In genomic region chr3:157109267-157110141, GRCh38 we compare ENCODE assay signal across 1 cellular context.
TF ChIP-seq lines count a peak whose summit lies in the region.

No MANE protein-coding gene starts in this region.

TF ChIP-seq in K562, 482 proteins besides CTCF, POLR2A, EP300 and RAD21 (continued from another document and continues in another):
- no peak for TF ChIP-seq TRIM25 (IDR thresholded peaks at IDR 0.05; ENCODE audit: borderline replicate concordance)
- no peak for TF ChIP-seq SMAD1 (IDR thresholded peaks at IDR 0.05; ENCODE audit: low read depth, low read length, partially characterized antibody)
- TF ChIP-seq SAP30 (IDR thresholded peaks at IDR 0.05; ENCODE audit: borderline replicate concordance, insufficient read depth, low read depth, low read length, poor library complexity, severe bottlenecking), result no peak
- no peak for TF ChIP-seq PHF8 (IDR thresholded peaks at IDR 0.05; ENCODE audit: borderline replicate concordance, low read length)
- no peak for TF ChIP-seq ZNF717 (CRISPR knock-in tag; IDR thresholded peaks at IDR 0.05)
- TF ChIP-seq NR2C2 (CRISPR knock-in tag; IDR thresholded peaks at IDR 0.05), result no peak
- TF ChIP-seq NR2C2 (tag; IDR thresholded peaks at IDR 0.05), result peak; percentile 29; the same call in 1 of the 2 replicates
- no peak for TF ChIP-seq ZNF239 (CRISPR knock-in tag; IDR thresholded peaks at IDR 0.05)
- no peak for TF ChIP-seq HDAC6 (IDR thresholded peaks at IDR 0.05; ENCODE audit: low read depth, low read length)
- TF ChIP-seq NR4A1 (CRISPR knock-in tag; IDR thresholded peaks at IDR 0.05), result no peak
- TF ChIP-seq NR4A1 (tag; IDR thresholded peaks at IDR 0.05), result peak; percentile 89
- TF ChIP-seq ZFP36 (IDR thresholded peaks at IDR 0.05; ENCODE audit: low read depth, low read length, partially characterized antibody), result no peak
- TF ChIP-seq TSHZ1 (CRISPR knock-in tag; IDR thresholded peaks at IDR 0.05), result 0 out of 2 replicates have a peak, but pooled peaks have one; percentile 20
- no peak for TF ChIP-seq ELF4 (CRISPR knock-in tag; IDR thresholded peaks at IDR 0.05)
- TF ChIP-seq ZNF583 (CRISPR knock-in tag; IDR thresholded peaks at IDR 0.05), result no peak
- TF ChIP-seq ZFP91 (CRISPR knock-in tag; IDR thresholded peaks at IDR 0.05), result no peak
- TF ChIP-seq SREBF2 (CRISPR knock-in tag; IDR thresholded peaks at IDR 0.05), result no peak
- no peak for TF ChIP-seq HDGF (IDR thresholded peaks at IDR 0.05)
- TF ChIP-seq NUFIP1 (IDR thresholded peaks at IDR 0.05; ENCODE audit: partially characterized antibody), result no peak
- no peak for TF ChIP-seq MAFG (tag; conservative IDR thresholded peaks at IDR 0.05)
- no peak for TF ChIP-seq ZNF449 (CRISPR knock-in tag; IDR thresholded peaks at IDR 0.05)
- no peak for TF ChIP-seq HMG20A (CRISPR knock-in tag; conservative IDR thresholded peaks at IDR 0.05)
- TF ChIP-seq ETV5 (CRISPR knock-in tag; IDR thresholded peaks at IDR 0.05; ENCODE audit: low read depth), result peak; percentile 78; the same call in 1 of the 2 replicates
- no peak for TF ChIP-seq ZNF668 (CRISPR knock-in tag; IDR thresholded peaks at IDR 0.05)
- peak; percentile 76; the same call in 1 of the 2 replicates for TF ChIP-seq DMBX1 (CRISPR knock-in tag; IDR thresholded peaks at IDR 0.05; ENCODE audit: borderline replicate concordance)
- no peak for TF ChIP-seq ZNF23 (CRISPR knock-in tag; IDR thresholded peaks at IDR 0.05)
- no peak for TF ChIP-seq FOXP4 (CRISPR knock-in tag; IDR thresholded peaks at IDR 0.05; ENCODE audit: borderline replicate concordance)
- no peak for TF ChIP-seq ZBED1 (IDR thresholded peaks at IDR 0.05)
- TF ChIP-seq PATZ1 (CRISPR knock-in tag; IDR thresholded peaks at IDR 0.05; ENCODE audit: borderline replicate concordance), result no peak
- no peak for TF ChIP-seq ZBTB43 (CRISPR knock-in tag; IDR thresholded peaks at IDR 0.05)
- no peak for TF ChIP-seq HNRNPK (IDR thresholded peaks at IDR 0.05; ENCODE audit: low read depth, low read length, poor library complexity, severe bottlenecking)
- no peak for TF ChIP-seq POLR2B (IDR thresholded peaks at IDR 0.05; ENCODE audit: low read depth, partially characterized antibody)
- TF ChIP-seq KLF16 (IDR thresholded peaks at IDR 0.05), result peak; percentile 90
- no peak for TF ChIP-seq TAF9B (IDR thresholded peaks at IDR 0.05; ENCODE audit: partially characterized antibody)
- TF ChIP-seq CEBPG (CRISPR knock-in tag; IDR thresholded peaks at IDR 0.05), result no peak
- no peak for TF ChIP-seq CEBPG (tag; conservative IDR thresholded peaks at IDR 0.05 in 1 of 2, IDR thresholded peaks at IDR 0.05 in 1 of 2)
- peak; percentile 89; the same call in 1 of the 2 replicates for TF ChIP-seq CC2D1A (IDR thresholded peaks at IDR 0.05)
- TF ChIP-seq ZNF551 (CRISPR knock-in tag; IDR thresholded peaks at IDR 0.05), result no peak
- TF ChIP-seq SMARCE1 (IDR thresholded peaks at IDR 0.05), result peak; percentile 92
- TF ChIP-seq ZNF165 (CRISPR knock-in tag; IDR thresholded peaks at IDR 0.05; ENCODE audit: borderline replicate concordance), result no peak
- TF ChIP-seq SPI1 (IDR thresholded peaks at IDR 0.05; ENCODE audit: borderline replicate concordance, low read depth, low read length), result no peak
- TF ChIP-seq ZNF507 (tag; conservative IDR thresholded peaks at IDR 0.05), result no peak
- no peak for TF ChIP-seq FOXK1 (CRISPR knock-in tag; IDR thresholded peaks at IDR 0.05; ENCODE audit: borderline replicate concordance)
- TF ChIP-seq NKRF (IDR thresholded peaks at IDR 0.05; ENCODE audit: borderline replicate concordance), result no peak
- TF ChIP-seq SRSF7 (optimal IDR thresholded peaks at IDR 0.05; ENCODE audit: low read depth, low read length), result no peak
- TF ChIP-seq AFF1 (IDR thresholded peaks at IDR 0.05; ENCODE audit: low read depth in 1 of 2, partially characterized antibody in 2 of 2), result no peak
- TF ChIP-seq ZNF324 (CRISPR knock-in tag; IDR thresholded peaks at IDR 0.05), result no peak
